In the genomic region with DNA sequence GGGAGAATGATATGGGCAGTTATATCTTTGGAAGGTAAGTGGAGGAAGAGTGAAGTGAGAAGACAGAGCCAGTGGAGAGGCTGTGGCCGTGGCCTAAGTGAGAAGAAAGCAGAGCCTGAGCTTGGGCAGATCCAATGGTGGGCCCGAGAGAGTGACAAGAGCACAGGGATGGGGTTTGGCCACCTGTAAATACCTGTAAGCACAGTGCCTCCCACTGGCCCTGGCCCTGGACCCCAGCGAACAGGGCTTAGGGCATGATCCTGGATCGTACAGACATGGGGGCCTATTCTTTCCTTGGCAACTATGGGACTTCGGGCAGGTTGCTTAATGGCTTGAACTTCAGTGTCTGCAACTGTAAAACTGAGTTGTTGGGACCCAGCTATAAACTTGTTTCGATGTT, we compare ENCODE assay signal across 1 cellular context.
TF ChIP-seq lines count a peak whose summit lies in the region.

No MANE protein-coding gene starts in this region.

TF ChIP-seq in GM23338, 12 proteins besides CTCF, POLR2A, EP300 and RAD21 (continued from another document):
- TF ChIP-seq, protein P1, sequence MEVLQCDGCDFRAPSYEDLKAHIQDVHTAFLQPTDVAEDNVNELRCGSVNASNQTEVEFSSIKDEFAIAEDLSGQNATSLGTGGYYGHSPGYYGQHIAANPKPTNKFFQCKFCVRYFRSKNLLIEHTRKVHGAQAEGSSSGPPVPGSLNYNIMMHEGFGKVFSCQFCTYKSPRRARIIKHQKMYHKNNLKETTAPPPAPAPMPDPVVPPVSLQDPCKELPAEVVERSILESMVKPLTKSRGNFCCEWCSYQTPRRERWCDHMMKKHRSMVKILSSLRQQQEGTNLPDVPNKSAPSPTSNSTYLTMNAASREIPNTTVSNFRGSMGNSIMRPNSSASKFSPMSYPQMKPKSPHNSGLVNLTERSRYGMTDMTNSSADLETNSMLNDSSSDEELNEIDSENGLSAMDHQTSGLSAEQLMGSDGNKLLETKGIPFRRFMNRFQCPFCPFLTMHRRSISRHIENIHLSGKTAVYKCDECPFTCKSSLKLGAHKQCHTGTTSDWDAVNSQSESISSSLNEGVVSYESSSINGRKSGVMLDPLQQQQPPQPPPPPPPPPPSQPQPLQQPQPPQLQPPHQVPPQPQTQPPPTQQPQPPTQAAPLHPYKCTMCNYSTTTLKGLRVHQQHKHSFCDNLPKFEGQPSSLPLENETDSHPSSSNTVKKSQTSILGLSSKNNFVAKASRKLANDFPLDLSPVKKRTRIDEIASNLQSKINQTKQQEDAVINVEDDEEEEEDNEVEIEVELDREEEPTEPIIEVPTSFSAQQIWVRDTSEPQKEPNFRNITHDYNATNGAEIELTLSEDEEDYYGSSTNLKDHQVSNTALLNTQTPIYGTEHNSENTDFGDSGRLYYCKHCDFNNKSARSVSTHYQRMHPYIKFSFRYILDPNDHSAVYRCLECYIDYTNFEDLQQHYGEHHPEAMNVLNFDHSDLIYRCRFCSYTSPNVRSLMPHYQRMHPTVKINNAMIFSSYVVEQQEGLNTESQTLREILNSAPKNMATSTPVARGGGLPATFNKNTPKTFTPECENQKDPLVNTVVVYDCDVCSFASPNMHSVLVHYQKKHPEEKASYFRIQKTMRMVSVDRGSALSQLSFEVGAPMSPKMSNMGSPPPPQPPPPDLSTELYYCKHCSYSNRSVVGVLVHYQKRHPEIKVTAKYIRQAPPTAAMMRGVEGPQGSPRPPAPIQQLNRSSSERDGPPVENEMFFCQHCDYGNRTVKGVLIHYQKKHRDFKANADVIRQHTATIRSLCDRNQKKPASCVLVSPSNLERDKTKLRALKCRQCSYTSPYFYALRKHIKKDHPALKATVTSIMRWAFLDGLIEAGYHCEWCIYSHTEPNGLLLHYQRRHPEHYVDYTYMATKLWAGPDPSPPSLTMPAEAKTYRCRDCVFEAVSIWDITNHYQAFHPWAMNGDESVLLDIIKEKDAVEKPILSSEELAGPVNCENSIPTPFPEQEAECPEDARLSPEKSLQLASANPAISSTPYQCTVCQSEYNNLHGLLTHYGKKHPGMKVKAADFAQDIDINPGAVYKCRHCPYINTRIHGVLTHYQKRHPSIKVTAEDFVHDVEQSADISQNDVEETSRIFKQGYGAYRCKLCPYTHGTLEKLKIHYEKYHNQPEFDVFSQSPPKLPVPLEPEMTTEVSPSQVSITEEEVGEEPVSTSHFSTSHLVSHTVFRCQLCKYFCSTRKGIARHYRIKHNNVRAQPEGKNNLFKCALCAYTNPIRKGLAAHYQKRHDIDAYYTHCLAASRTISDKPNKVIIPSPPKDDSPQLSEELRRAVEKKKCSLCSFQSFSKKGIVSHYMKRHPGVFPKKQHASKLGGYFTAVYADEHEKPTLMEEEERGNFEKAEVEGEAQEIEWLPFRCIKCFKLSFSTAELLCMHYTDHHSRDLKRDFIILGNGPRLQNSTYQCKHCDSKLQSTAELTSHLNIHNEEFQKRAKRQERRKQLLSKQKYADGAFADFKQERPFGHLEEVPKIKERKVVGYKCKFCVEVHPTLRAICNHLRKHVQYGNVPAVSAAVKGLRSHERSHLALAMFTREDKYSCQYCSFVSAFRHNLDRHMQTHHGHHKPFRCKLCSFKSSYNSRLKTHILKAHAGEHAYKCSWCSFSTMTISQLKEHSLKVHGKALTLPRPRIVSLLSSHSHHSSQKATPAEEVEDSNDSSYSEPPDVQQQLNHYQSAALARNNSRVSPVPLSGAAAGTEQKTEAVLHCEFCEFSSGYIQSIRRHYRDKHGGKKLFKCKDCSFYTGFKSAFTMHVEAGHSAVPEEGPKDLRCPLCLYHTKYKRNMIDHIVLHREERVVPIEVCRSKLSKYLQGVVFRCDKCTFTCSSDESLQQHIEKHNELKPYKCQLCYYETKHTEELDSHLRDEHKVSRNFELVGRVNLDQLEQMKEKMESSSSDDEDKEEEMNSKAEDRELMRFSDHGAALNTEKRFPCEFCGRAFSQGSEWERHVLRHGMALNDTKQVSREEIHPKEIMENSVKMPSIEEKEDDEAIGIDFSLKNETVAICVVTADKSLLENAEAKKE (CRISPR knock-in tag; IDR thresholded peaks at IDR 0.05): no peak
- no peak for TF ChIP-seq EZH2phosphoT487 (IDR thresholded peaks at IDR 0.05; ENCODE audit: unreplicated experiment)
- TF ChIP-seq NANOG (IDR thresholded peaks at IDR 0.05; ENCODE audit: borderline replicate concordance): no peak
- TF ChIP-seq CREB1 (CRISPR knock-in tag; IDR thresholded peaks at IDR 0.05; ENCODE audit: low read depth): no peak
- TF ChIP-seq ZNF114 (CRISPR knock-in tag; IDR thresholded peaks at IDR 0.05): no peak
- TF ChIP-seq, protein P2, sequence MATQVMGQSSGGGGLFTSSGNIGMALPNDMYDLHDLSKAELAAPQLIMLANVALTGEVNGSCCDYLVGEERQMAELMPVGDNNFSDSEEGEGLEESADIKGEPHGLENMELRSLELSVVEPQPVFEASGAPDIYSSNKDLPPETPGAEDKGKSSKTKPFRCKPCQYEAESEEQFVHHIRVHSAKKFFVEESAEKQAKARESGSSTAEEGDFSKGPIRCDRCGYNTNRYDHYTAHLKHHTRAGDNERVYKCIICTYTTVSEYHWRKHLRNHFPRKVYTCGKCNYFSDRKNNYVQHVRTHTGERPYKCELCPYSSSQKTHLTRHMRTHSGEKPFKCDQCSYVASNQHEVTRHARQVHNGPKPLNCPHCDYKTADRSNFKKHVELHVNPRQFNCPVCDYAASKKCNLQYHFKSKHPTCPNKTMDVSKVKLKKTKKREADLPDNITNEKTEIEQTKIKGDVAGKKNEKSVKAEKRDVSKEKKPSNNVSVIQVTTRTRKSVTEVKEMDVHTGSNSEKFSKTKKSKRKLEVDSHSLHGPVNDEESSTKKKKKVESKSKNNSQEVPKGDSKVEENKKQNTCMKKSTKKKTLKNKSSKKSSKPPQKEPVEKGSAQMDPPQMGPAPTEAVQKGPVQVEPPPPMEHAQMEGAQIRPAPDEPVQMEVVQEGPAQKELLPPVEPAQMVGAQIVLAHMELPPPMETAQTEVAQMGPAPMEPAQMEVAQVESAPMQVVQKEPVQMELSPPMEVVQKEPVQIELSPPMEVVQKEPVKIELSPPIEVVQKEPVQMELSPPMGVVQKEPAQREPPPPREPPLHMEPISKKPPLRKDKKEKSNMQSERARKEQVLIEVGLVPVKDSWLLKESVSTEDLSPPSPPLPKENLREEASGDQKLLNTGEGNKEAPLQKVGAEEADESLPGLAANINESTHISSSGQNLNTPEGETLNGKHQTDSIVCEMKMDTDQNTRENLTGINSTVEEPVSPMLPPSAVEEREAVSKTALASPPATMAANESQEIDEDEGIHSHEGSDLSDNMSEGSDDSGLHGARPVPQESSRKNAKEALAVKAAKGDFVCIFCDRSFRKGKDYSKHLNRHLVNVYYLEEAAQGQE (IDR thresholded peaks at IDR 0.05; ENCODE audit: unreplicated experiment): no peak
- TF ChIP-seq ZNF331 (CRISPR knock-in tag; IDR thresholded peaks at IDR 0.05; ENCODE audit: low read depth): no peak
- no peak for TF ChIP-seq ETS1 (IDR thresholded peaks at IDR 0.05)
